In the genomic region with DNA sequence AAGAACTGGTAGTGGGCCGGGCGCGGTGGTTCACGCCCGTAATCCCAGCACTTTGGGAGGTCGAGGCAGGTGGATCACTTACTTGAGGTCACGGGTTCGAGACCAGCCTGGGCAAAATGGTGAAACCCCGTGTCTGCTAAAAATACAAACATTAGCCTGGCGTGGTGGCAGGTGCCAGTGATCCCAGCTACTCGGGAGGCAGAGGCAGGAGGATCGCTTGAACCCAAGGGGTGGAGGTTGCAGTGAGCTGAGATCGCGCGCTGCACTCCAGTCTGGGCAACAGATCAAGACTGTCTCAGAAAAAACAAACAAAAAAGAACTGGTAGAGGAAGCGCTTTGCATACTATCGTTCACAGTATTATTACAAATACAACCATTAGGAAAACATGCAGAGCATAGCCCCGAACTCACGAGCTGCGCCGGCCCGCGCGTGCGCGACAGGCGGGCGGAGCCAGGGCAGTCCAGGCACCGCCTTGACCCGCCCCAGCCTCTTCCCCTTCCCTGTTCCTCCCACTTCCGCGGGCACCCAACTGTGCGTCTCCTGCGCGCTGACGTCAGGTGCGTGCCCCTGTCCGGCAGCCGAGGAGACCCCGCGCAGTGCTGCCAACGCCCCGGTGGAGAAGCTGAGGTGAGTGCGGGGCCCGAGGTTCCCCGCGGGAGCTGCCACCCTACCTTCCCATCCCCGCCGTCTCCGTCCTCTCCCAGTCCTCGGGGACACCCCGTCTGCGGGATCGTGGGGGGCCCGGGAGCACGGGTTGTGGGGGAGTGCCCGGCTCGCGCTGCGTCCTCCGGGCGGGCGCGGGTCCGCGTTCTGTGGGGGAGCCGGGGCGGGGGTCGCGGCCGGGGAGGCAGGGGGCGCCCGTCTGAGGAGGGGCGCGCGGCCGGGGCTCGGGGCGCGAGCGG, we compare ENCODE assay signal across 8 cellular contexts. TPM values are rescaled to one million over a fixed set of nuclear protein-coding genes. Genes with fewer than 3 reads are reported as not detected.
DNase-seq lines count a peak whose midpoint lies in the region; ATAC-seq and TF ChIP-seq lines count a peak whose summit lies in the region.

Gene CDC42 (plus strand): TSS at position 595 of the 903 bp plus-strand sequence. CDS start 25,770 bp downstream, outside the sequence.

- TF ChIP-seq POLR2A in esophagus squamous epithelium (IDR thresholded peaks at IDR 0.05), result peak in 3 of 4 donors; percentile 97 to 100 (median 98)

- no peaks in the 10 kb centered on the region for H3K27me3 ChIP-seq in esophagus squamous epithelium

- peak within 1 kb of the TSS; percentile 99 to 100 (median 100) for H3K27ac ChIP-seq in esophagus squamous epithelium

- H3K4me3 Mint-ChIP-seq in naive B cell, result peak within 1 kb of the TSS; percentile 94 to 98 (median 96)
- H3K4me3 Mint-ChIP-seq in stimulated activated effector memory CD8-positive, alpha-beta T cell treated with anti-CD3 and anti-CD28 coated beads, Interleukin-12 subunit alpha, Interleukin-12 subunit beta, amount 100 ng/mL, for 72 hours, result peak within 1 kb of the TSS; percentile 84

- peaks cover 24 to 63% (median 51%) of the 10 kb centered on the region in 3 donors for H3K4me1 Mint-ChIP-seq in naive B cell
- peaks cover 49% of the 10 kb centered on the region for H3K4me1 Mint-ChIP-seq in stimulated activated effector memory CD8-positive, alpha-beta T cell treated with anti-CD3 and anti-CD28 coated beads, Interleukin-12 subunit alpha, Interleukin-12 subunit beta, amount 100 ng/mL, for 72 hours

- H3K36me3 Mint-ChIP-seq in naive B cell, result peaks cover 0 to 3% of the 10 kb centered on the region in 2 donors
- H3K36me3 Mint-ChIP-seq in stimulated activated effector memory CD8-positive, alpha-beta T cell treated with anti-CD3 and anti-CD28 coated beads, Interleukin-12 subunit alpha, Interleukin-12 subunit beta, amount 100 ng/mL, for 72 hours, result peaks cover 63% of the 10 kb centered on the region

- H3K9me3 Mint-ChIP-seq in naive B cell, result peaks cover 0 to 1% (median 0%) of the 10 kb centered on the region in 7 donors
- H3K9me3 Mint-ChIP-seq in stimulated activated effector memory CD8-positive, alpha-beta T cell treated with anti-CD3 and anti-CD28 coated beads, Interleukin-12 subunit alpha, Interleukin-12 subunit beta, amount 100 ng/mL, for 72 hours, result no peaks in the 10 kb centered on the region

- WGBS in esophagus squamous epithelium, 2 donors, result 25 to 58% methylated on average over 14 to 45 of the region's 81 CpGs

- DNase-seq in DMS79 treated with DMSO at 0.1 percent for 48 hours (lab: John Stamatoyannopoulos, UW) (peak; percentile 99), Kasumi-1 (lab: John Stamatoyannopoulos, UW) (peak; percentile 92 to 96), RKO (ENCODE audit: low spot score) (peak; percentile 96), activated T-helper 1 cell treated with Interleukin-2 at 50 U/mL for 16 hours (ENCODE audit: low read depth) (peak; percentile 95), esophagus squamous epithelium (lab: John Stamatoyannopoulos, UW) (peak; percentile 92), naive B cell (peak; percentile 97)
- DNase-seq in stimulated activated effector memory CD8-positive, alpha-beta T cell treated with anti-CD3 and anti-CD28 coated beads, Interleukin-12 subunit alpha, Interleukin-12 subunit beta, amount 100 ng/mL, for 72 hours (ENCODE audit: low spot score in 2 of 2), result peak; percentile 91 to 98

- ATAC-seq in GM21825 (IDR thresholded peaks at IDR 0.05; ENCODE audit: unreplicated experiment) (peak; percentile 83), naive B cell (ENCODE audit: low read depth in 2 of 2) (peak; percentile 88 to 91)
- peak; percentile 95 for ATAC-seq in stimulated activated effector memory CD8-positive, alpha-beta T cell treated with anti-CD3 and anti-CD28 coated beads, Interleukin-12 subunit alpha, Interleukin-12 subunit beta, amount 100 ng/mL, for 72 hours

- H3K4me1 ChIP-seq in esophagus squamous epithelium, result peaks cover 27 to 59% (median 36%) of the 10 kb centered on the region in 3 donors

- intact Hi-C loops in esophagus squamous epithelium (cut with DNase I), result no loop called here

- no peaks in the 10 kb centered on the region for H3K9me3 ChIP-seq in esophagus squamous epithelium

- peaks cover 0 to 5% (median 4%) of the 10 kb centered on the region in 3 donors for H3K27me3 Mint-ChIP-seq in naive B cell

- peaks cover 0 to 3% (median 0%) of the 10 kb centered on the region in 3 donors for H3K36me3 ChIP-seq in esophagus squamous epithelium

- H3K27ac Mint-ChIP-seq in naive B cell, result peak within 1 kb of the TSS; percentile 98 to 99 (median 99)
- H3K27ac Mint-ChIP-seq in stimulated activated effector memory CD8-positive, alpha-beta T cell treated with anti-CD3 and anti-CD28 coated beads, Interleukin-12 subunit alpha, Interleukin-12 subunit beta, amount 100 ng/mL, for 72 hours, result peak within 1 kb of the TSS; percentile 97

- peak within 1 kb of the TSS; percentile 89 to 100 (median 96) for H3K4me3 ChIP-seq in esophagus squamous epithelium

- peak in 1 of 6 experiments; percentile 14 for TF ChIP-seq CTCF in esophagus squamous epithelium (IDR thresholded peaks at IDR 0.05)

RNA-seq across cellular contexts. Expression of gene CDC42, which starts in this region (rescaled TPM):
- total RNA-seq in esophagus squamous epithelium, result 100 to 1,000 TPM; 157 to 259 (median 192) TPM
- 100 to 1,000 TPM; 165 to 491 (median 378) TPM for polyA plus RNA-seq in naive B cell (ENCODE audit: low read depth in 6 of 6)

Comparison
In these comparisons a context has a peak if more than half of its experiments do, and no peak if none do; other contexts are left out.
1. Peak in every context shown above with its lines: DNase-seq, ATAC-seq, H3K4me3 ChIP-seq and H3K27ac ChIP-seq.